ENCODE assay signal across 8 cellular contexts in the genomic region with DNA sequence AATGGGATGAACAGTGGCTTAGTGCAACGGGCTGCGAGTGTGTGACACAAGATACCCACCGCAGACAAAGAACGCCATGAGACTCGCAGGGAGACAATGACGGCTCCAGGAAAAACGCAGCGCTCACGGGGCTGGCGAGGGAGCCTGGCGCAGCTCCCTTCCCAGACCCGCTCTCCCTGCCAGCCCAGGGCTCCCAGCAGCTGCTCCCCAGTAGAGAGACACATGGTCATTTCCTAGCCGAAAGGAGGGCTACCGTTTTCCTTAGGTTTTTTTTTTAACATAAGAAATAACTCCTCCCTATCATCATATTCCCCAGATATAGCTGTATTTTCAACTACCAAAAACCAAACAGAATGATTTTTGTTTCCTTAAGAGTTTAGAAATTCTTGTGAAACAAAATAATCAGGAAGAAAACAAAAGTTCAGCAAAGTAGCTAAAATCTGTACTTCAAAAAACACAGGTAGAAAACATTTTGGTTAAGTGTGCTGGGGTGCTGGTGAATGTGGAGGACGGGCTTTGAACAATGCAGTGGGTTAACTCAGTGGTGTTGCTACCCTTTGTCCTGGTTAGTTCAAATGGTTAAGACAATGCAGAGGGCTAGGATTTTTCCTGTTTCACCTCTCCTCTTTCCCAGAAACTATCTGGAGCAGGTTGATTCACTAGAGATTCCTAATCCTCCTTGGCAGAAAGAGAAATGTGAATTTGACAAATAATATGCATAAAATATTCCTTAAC.
DNase-seq lines count a peak whose midpoint lies in the region; ATAC-seq and TF ChIP-seq lines count a peak whose summit lies in the region.

No MANE protein-coding gene starts in this region.

- no peak overlapping the region for H2AFZ ChIP-seq in PC-9

- no peaks in the 10 kb centered on the region for H4K20me1 ChIP-seq in PC-9 (ENCODE audit: insufficient read depth)

- H3K27ac ChIP-seq in lower lobe of right lung, result peak overlapping the region; percentile 56
- H3K27ac ChIP-seq in upper lobe of left lung, result peak overlapping the region; percentile 38 to 80 (median 60)
- H3K27ac ChIP-seq in PC-9, result no peak overlapping the region

- H3K36me3 ChIP-seq in lower lobe of right lung, result no peaks in the 10 kb centered on the region
- no peaks in the 10 kb centered on the region for H3K36me3 ChIP-seq in upper lobe of left lung
- no peaks in the 10 kb centered on the region for H3K36me3 ChIP-seq in PC-9 (ENCODE audit: low read depth)

- CTCF ChIA-PET in PC-9 (lab: Charles Lee), result interaction anchor here (0.7 kb wide), 2 partner anchors 363 to 445 kb away, joined by 3 to 7 read pairs; no protein-coding TSS in a partner anchor

- intact Hi-C loops in lower lobe of right lung (cut with DNase I) (no loop called here), PC-9 (cut with micrococcal nuclease; ENCODE audit: unreplicated experiment) (no loop called here)

- H3K27me3 ChIP-seq in lower lobe of right lung (ENCODE audit: low read depth) (no peaks in the 10 kb centered on the region), upper lobe of left lung (no peaks in the 10 kb centered on the region), PC-9 (ENCODE audit: insufficient read depth, low read depth) (no peaks in the 10 kb centered on the region)

- DNase-seq in NCI-H2196 (lab: John Stamatoyannopoulos, UW; ENCODE audit: unreplicated experiment) (peak; percentile 20), NCI-H2196 treated with DMSO at 0.1 percent for 48 hours (lab: John Stamatoyannopoulos, UW; ENCODE audit: unreplicated experiment) (no peak), dermis blood vessel endothelial cell (peak; percentile 78), lower lobe of right lung (peak; percentile 51), upper lobe of left lung (peak; percentile 47 to 66), NOMO-1 treated with DMSO at 0.1 percent for 48 hours (lab: John Stamatoyannopoulos, UW; ENCODE audit: unreplicated experiment) (no peak), erythroblast (lab: John Stamatoyannopoulos, UW) (no peak), PC-9 (no peak)

- WGBS in upper lobe of left lung, 2 donors, result 27 to 32% methylated on average over 15 of the region's 15 CpGs

- no peaks in the 10 kb centered on the region for H3F3A ChIP-seq in PC-9 (ENCODE audit: insufficient read depth, low read depth)

- TF ChIP-seq EP300 in upper lobe of left lung (IDR thresholded peaks at IDR 0.05), result no peak

- H3K4me2 ChIP-seq in PC-9, result no peak overlapping the region

- peak in 1 of 4 donors; percentile 12 for TF ChIP-seq POLR2A in upper lobe of left lung (IDR thresholded peaks at IDR 0.05)
- no peak for TF ChIP-seq POLR2A in erythroblast (IDR thresholded peaks at IDR 0.05; ENCODE audit: low read length)

- TF ChIP-seq CTCF in lower lobe of right lung (IDR thresholded peaks at IDR 0.05) (no peak), upper lobe of left lung (IDR thresholded peaks at IDR 0.05) (no peak), PC-9 (conservative IDR thresholded peaks at IDR 0.05) (no peak)

- H3K4me1 ChIP-seq in lower lobe of right lung, result peaks cover 25% of the 10 kb centered on the region
- H3K4me1 ChIP-seq in upper lobe of left lung, result peaks cover 8 to 21% (median 12%) of the 10 kb centered on the region in 4 donors
- H3K4me1 ChIP-seq in PC-9 (replicated peaks; ENCODE audit: insufficient read depth), result no peaks in the 10 kb centered on the region

- POLR2A ChIA-PET in PC-9 (lab: Charles Lee; ENCODE audit: unreplicated experiment), result no interaction called here

- no TSS peak for BruUV-seq in PC-9 (replicated peaks; lab: Mats Ljungman, UMichigan)

- H3K79me2 ChIP-seq in PC-9 (ENCODE audit: low read depth), result peaks cover 25% of the 10 kb centered on the region; the same call in 1 of the 2 replicates

- H3K9me3 ChIP-seq in lower lobe of right lung, result no peaks in the 10 kb centered on the region
- no peaks in the 10 kb centered on the region for H3K9me3 ChIP-seq in upper lobe of left lung
- no peaks in the 10 kb centered on the region for H3K9me3 ChIP-seq in PC-9 (ENCODE audit: insufficient read depth, low read depth)

- peak; percentile 72 to 88 for ATAC-seq in lower lobe of right lung
- ATAC-seq in upper lobe of left lung (ENCODE audit: low FRiP score in 2 of 2), result peak; percentile 70 to 79

- peak overlapping the region; percentile 44 for H3K4me3 ChIP-seq in lower lobe of right lung
- peak overlapping the region in 3 of 4 donors; percentile 33 to 37 (median 33) for H3K4me3 ChIP-seq in upper lobe of left lung
- no peak overlapping the region for H3K4me3 ChIP-seq in PC-9

- no peaks in the 10 kb centered on the region for H3K9me2 ChIP-seq in PC-9 (ENCODE audit: insufficient read depth)

Comparison
In these comparisons a context has a peak if more than half of its experiments do, and no peak if none do; other contexts are left out.
1. DNase-seq: peak in NCI-H2196 (single experiment), dermis blood vessel endothelial cell (single experiment), lower lobe of right lung (single experiment) and upper lobe of left lung (2 of 2); none in NCI-H2196 treated with DMSO at 0.1 percent for 48 hours (single experiment), NOMO-1 treated with DMSO at 0.1 percent for 48 hours (single experiment), erythroblast (0 of 2) and PC-9 (0 of 2).